Comparison of ENCODE assay signal across 17 cellular contexts in the genomic region with DNA sequence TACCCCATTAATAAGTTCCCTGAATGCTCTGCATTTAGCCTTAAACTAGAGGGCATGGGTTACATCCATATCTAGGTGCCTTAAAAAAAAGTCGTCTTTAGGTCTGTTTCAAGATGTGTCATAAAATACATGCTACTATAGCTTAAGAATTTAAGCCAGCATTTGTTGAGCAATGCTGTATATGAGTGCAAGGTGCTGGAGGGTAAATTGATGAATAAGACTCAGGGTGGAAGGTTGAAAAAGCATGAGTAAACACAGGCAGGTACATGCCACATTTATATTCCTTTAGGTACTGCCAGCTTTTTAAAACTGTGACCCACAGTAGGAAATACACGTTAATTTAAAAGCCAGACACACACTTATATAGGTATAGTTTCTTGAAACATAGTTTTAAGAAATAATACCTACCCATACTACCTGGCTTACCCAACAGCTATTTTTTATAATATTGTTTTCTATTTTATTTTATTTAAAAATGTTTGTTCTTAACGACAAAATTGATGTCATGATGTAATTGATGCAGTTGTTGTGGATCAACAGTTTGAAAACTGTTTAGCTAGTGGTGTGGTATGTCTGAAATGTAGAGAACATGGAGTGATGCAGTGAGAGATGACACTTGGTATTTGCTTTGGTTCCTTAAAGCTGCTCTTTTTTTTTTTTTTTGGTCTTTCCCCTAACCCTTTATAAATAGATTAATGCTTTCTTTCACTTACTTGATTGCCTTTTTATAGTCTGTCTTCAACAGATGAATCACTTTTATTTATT. TPM values are rescaled to one million over a fixed set of nuclear protein-coding genes. Genes with fewer than 3 reads are reported as not detected.
DNase-seq lines count a peak whose midpoint lies in the region; ATAC-seq, FAIRE-seq and TF ChIP-seq lines count a peak whose summit lies in the region.
"Had no signal": no experiment of that assay in that cellular context is flagged by ENCODE, and none has a peak within 500 bp of the region (broad histone marks: within the 10 kb centered on the region; RNA-seq: fewer than 3 reads in every experiment).

No MANE protein-coding gene starts in this region.

- 90 to 100% methylated on average over 1 to 3 of the region's 3 CpGs for WGBS in endodermal cell (ENCODE audit: insufficient coverage in 1 of 2, insufficient read length in 1 of 2), 2 experiments

- no peak overlapping the region for H3K4me3 Mint-ChIP-seq in endodermal cell
- H3K4me3 Mint-ChIP-seq: CD8-positive, alpha-beta T cell had no signal

- H2AFZ ChIP-seq in neuron (ENCODE audit: low read depth, low read length), result no peak overlapping the region

- H3K27me3 ChIP-seq in endodermal cell (ENCODE audit: control insufficient read depth, insufficient read depth, low read length, poor library complexity, severe bottlenecking) (no peaks in the 10 kb centered on the region), neuron (ENCODE audit: insufficient read depth, low read length) (no peaks in the 10 kb centered on the region)
- H3K27me3 ChIP-seq: dorsolateral prefrontal cortex, gastrocnemius medialis, testis had no signal

- DNase-seq in NCI-H226 (peak; percentile 37), endodermal cell (no peak), NCI-H748 (lab: John Stamatoyannopoulos, UW; ENCODE audit: unreplicated experiment) (no peak), NCI-H2171 treated with DMSO at 0.1 percent for 48 hours (lab: John Stamatoyannopoulos, UW) (no peak)
- DNase-seq: amygdala; CD8-positive, alpha-beta T cell; dorsolateral prefrontal cortex; gastrocnemius medialis; KG1; kidney glomerular epithelial cell; naive thymus-derived CD4-positive, alpha-beta T cell; NCI-H187; NCI-H774; testis had no signal

- peaks cover 22% of the 10 kb centered on the region for H3K4me1 Mint-ChIP-seq in endodermal cell

- H3K9me3 ChIP-seq in endodermal cell (ENCODE audit: control insufficient read depth, low read length), result no peaks in the 10 kb centered on the region
- no peaks in the 10 kb centered on the region for H3K9me3 ChIP-seq in neuron (ENCODE audit: low read length)
- H3K9me3 ChIP-seq: gastrocnemius medialis, testis had no signal

- no peak for TF ChIP-seq CTCF in endodermal cell (conservative IDR thresholded peaks at IDR 0.05)

- H3K27me3 Mint-ChIP-seq in endodermal cell (ENCODE audit: insufficient read depth), result no peaks in the 10 kb centered on the region
- H3K27me3 Mint-ChIP-seq: naive thymus-derived CD4-positive, alpha-beta T cell had no signal

- H3K36me3 Mint-ChIP-seq in endodermal cell (ENCODE audit: low read depth), result peaks cover 40% of the 10 kb centered on the region

- FAIRE-seq in G401.6 (lab: Jason Lieb, UNC), result peak; percentile 55

- H3K4me1 ChIP-seq in endodermal cell (ENCODE audit: control insufficient read depth, insufficient read depth, low read length) (peaks cover 2% of the 10 kb centered on the region), neuron (ENCODE audit: insufficient read depth, low read length) (peaks cover 30% of the 10 kb centered on the region)

- no peaks in the 10 kb centered on the region for H3K9me3 Mint-ChIP-seq in endodermal cell
- H3K9me3 Mint-ChIP-seq: CD8-positive, alpha-beta T cell; naive thymus-derived CD4-positive, alpha-beta T cell had no signal

- no peak overlapping the region for H3K27ac ChIP-seq in endodermal cell (ENCODE audit: low read depth, low read length)
- H3K27ac ChIP-seq: dorsolateral prefrontal cortex, gastrocnemius medialis, testis had no signal

- peak overlapping the region; percentile 35 for H3K27ac Mint-ChIP-seq in endodermal cell

- no peak overlapping the region for H3K9ac ChIP-seq in endodermal cell (ENCODE audit: extremely low read depth, low read length, poor library complexity, severe bottlenecking)

- ATAC-seq in HG03097 (IDR thresholded peaks at IDR 0.05; ENCODE audit: low FRiP score, unreplicated experiment), result no peak
- ATAC-seq: CD8-positive, alpha-beta T cell; gastrocnemius medialis; naive thymus-derived CD4-positive, alpha-beta T cell had no signal

- H3K36me3 ChIP-seq in endodermal cell (ENCODE audit: control insufficient read depth, insufficient read depth, low read length), result peaks cover 37% of the 10 kb centered on the region
- peaks cover 53% of the 10 kb centered on the region for H3K36me3 ChIP-seq in neuron (ENCODE audit: insufficient read depth, low read length)

- H3K4me3 ChIP-seq in endodermal cell (ENCODE audit: low read length) (peak overlapping the region; percentile 57), neuron (ENCODE audit: low read length) (peak overlapping the region; percentile 49)
- H3K4me3 ChIP-seq: gastrocnemius medialis, testis had no signal

RNA-seq across cellular contexts. Expression of a gene that starts 3.9 kb away (rescaled TPM):
- total RNA-seq in endodermal cell, result 100 to 1,000 TPM; 114 to 162 TPM
- polyA plus RNA-seq in endodermal cell (2013, experiment 1 of 2), result 224 TPM
- polyA plus RNA-seq in endodermal cell (2013, experiment 2 of 2), result 222 TPM
